ENCODE assay signal across 24 cellular contexts in genomic region chr1:44261963-44262362, GRCh38. TPM values are rescaled to one million over a fixed set of nuclear protein-coding genes. Genes with fewer than 3 reads are reported as not detected.
DNase-seq lines count a peak whose midpoint lies in the region; ATAC-seq lines count a peak whose summit lies in the region.
"Had no signal": no experiment of that assay in that cellular context is flagged by ENCODE, and none has a peak within 500 bp of the region (broad histone marks: within the 10 kb centered on the region; RNA-seq: fewer than 3 reads in every experiment).

No MANE protein-coding gene starts in this region.

- peak overlapping the region; percentile 39 for H3K9ac ChIP-seq in mesendoderm (ENCODE audit: low read length)

- H3K18ac ChIP-seq in mesendoderm (ENCODE audit: low read length), result no peak overlapping the region

- DNase-seq in Right ventricle myocardium superior (no peak), cardiac septum (ENCODE audit: low spot score) (no peak), mesendoderm (no peak), HUDEP-2 (lab: John Stamatoyannopoulos, UW; ENCODE audit: unreplicated experiment in 76 of 76) (no peak)
- DNase-seq: activated CD4-positive, alpha-beta T cell treated with anti-CD3 and anti-CD28 coated beads for 1 hour; activated T-cell treated with anti-CD3 and anti-CD28 coated beads, Interleukin-2, amount 50 U/mL, for 48 hours; effector memory CD8-positive, alpha-beta T cell; esophagus squamous epithelium; KBM-7; kidney; NCI-H2029; NCI-H446; stimulated activated CD4-positive, alpha-beta T cell treated with anti-CD3 and anti-CD28 coated beads, Interleukin-1b, Interleukin-23, amount 100 ng/mL, for 48 hours; stimulated activated naive CD4-positive, alpha-beta T cell; T1000 had no signal

- intact Hi-C loops in Right ventricle myocardium superior (cut with DNase I) (no loop called here), cardiac septum (cut with DNase I) (no loop called here)

- H3K4me1 Mint-ChIP-seq in activated T-helper 17 cell treated with anti-CD3 and anti-CD28 coated beads, Interleukin-2, amount 50 U/mL, for 72 hours, result no peaks in the 10 kb centered on the region

- no peak overlapping the region for H3K4me3 ChIP-seq in mesendoderm (ENCODE audit: low read length)
- H3K4me3 ChIP-seq: A549 had no signal

- no peaks in the 10 kb centered on the region for H3K79me2 ChIP-seq in mesendoderm (ENCODE audit: control insufficient read depth, insufficient read depth, low read length)

- no peaks in the 10 kb centered on the region for H3K27me3 ChIP-seq in mesendoderm (ENCODE audit: insufficient read depth, low read length, poor library complexity)
- H3K27me3 ChIP-seq: esophagus squamous epithelium had no signal

- peak overlapping the region; percentile 57 for H3K56ac ChIP-seq in mesendoderm (ENCODE audit: low read length)

- no CpG with 5 or more reads among the region's 5 CpGs for WGBS in mesendoderm (ENCODE audit: extremely low coverage, insufficient coverage, low lambda C conversion rate)

- no peaks in the 10 kb centered on the region for H3K9me3 Mint-ChIP-seq in activated T-helper 17 cell treated with anti-CD3 and anti-CD28 coated beads, Interleukin-2, amount 50 U/mL, for 72 hours
- H3K9me3 Mint-ChIP-seq: effector memory CD8-positive, alpha-beta T cell; memory B cell; natural killer cell treated with Interleukin-12 subunit alpha and Interleukin-12 subunit beta and Interleukin-15 and Interleukin-18, amount 100 ng/mL, for 72 hours; type B pancreatic cell had no signal

- no peak overlapping the region for H3K4ac ChIP-seq in mesendoderm (ENCODE audit: low read depth, low read length)

- no peaks in the 10 kb centered on the region for H3K27me3 Mint-ChIP-seq in activated T-helper 17 cell treated with anti-CD3 and anti-CD28 coated beads, Interleukin-2, amount 50 U/mL, for 72 hours
- H3K27me3 Mint-ChIP-seq: activated naive CD8-positive, alpha-beta T cell; effector memory CD8-positive, alpha-beta T cell; memory B cell; natural killer cell treated with Interleukin-12 subunit alpha and Interleukin-12 subunit beta and Interleukin-15 and Interleukin-18, amount 100 ng/mL, for 72 hours; type B pancreatic cell had no signal

- no peak overlapping the region for H4K8ac ChIP-seq in mesendoderm (ENCODE audit: low read depth, low read length)

- H3K27ac Mint-ChIP-seq in activated T-helper 17 cell treated with anti-CD3 and anti-CD28 coated beads, Interleukin-2, amount 50 U/mL, for 72 hours, result peak overlapping the region; percentile 51
- H3K27ac Mint-ChIP-seq: activated naive CD8-positive, alpha-beta T cell; memory B cell had no signal

- H3K4me1 ChIP-seq in mesendoderm (ENCODE audit: control insufficient read depth, low read depth, low read length), result peaks cover 4% of the 10 kb centered on the region
- H3K4me1 ChIP-seq: A549 had no signal

- no peak overlapping the region for H3K4me3 Mint-ChIP-seq in activated T-helper 17 cell treated with anti-CD3 and anti-CD28 coated beads, Interleukin-2, amount 50 U/mL, for 72 hours
- H3K4me3 Mint-ChIP-seq: activated naive CD8-positive, alpha-beta T cell; effector memory CD8-positive, alpha-beta T cell; memory B cell; natural killer cell treated with Interleukin-12 subunit alpha and Interleukin-12 subunit beta and Interleukin-15 and Interleukin-18, amount 100 ng/mL, for 72 hours; type B pancreatic cell had no signal

- H2BK5ac ChIP-seq in mesendoderm (ENCODE audit: low read length), result no peak overlapping the region

- no peak overlapping the region for H4K5ac ChIP-seq in mesendoderm (ENCODE audit: low read length)

- H3K4me2 ChIP-seq in mesendoderm (ENCODE audit: low read length), result no peak overlapping the region
- H3K4me2 ChIP-seq: A549 had no signal

- no peak overlapping the region for H2BK15ac ChIP-seq in mesendoderm (replicated peaks; ENCODE audit: low read depth)

- no peaks in the 10 kb centered on the region for H3K36me3 Mint-ChIP-seq in activated T-helper 17 cell treated with anti-CD3 and anti-CD28 coated beads, Interleukin-2, amount 50 U/mL, for 72 hours (ENCODE audit: low read depth)
- H3K36me3 Mint-ChIP-seq: natural killer cell treated with Interleukin-12 subunit alpha and Interleukin-12 subunit beta and Interleukin-15 and Interleukin-18, amount 100 ng/mL, for 72 hours had no signal

- no peaks in the 10 kb centered on the region for H3K36me3 ChIP-seq in mesendoderm (ENCODE audit: control insufficient read depth, insufficient read depth, low read length)
- H3K36me3 ChIP-seq: esophagus squamous epithelium had no signal

- ATAC-seq in Right ventricle myocardium superior (ENCODE audit: poor library complexity) (peak; percentile 27), GM18520 (IDR thresholded peaks at IDR 0.05; ENCODE audit: unreplicated experiment) (no peak), GM19397 (IDR thresholded peaks at IDR 0.05; ENCODE audit: unreplicated experiment) (no peak), GM18868 (IDR thresholded peaks at IDR 0.05; ENCODE audit: unreplicated experiment) (no peak)
- no peak for ATAC-seq in activated T-helper 17 cell treated with anti-CD3 and anti-CD28 coated beads, Interleukin-2, amount 50 U/mL, for 72 hours (replicated peaks)
- ATAC-seq: A549; effector memory CD8-positive, alpha-beta T cell; natural killer cell treated with Interleukin-12 subunit alpha and Interleukin-12 subunit beta and Interleukin-15 and Interleukin-18, amount 100 ng/mL, for 72 hours had no signal

- peak overlapping the region; percentile 25 for H3K27ac ChIP-seq in mesendoderm (ENCODE audit: low read depth, low read length)
- H3K27ac ChIP-seq: A549 had no signal

- peak overlapping the region; percentile 81 for H2AK5ac ChIP-seq in mesendoderm (ENCODE audit: low read length)

- H3K79me1 ChIP-seq in mesendoderm (ENCODE audit: low read length), result peaks cover 2% of the 10 kb centered on the region

- peak overlapping the region; percentile 15 for H3K23ac ChIP-seq in mesendoderm (ENCODE audit: low read length)

- H2BK120ac ChIP-seq in mesendoderm (ENCODE audit: low read depth, low read length), result no peak overlapping the region

RNA-seq across cellular contexts. Expression of gene DMAP1, which starts 48.7 kb away (rescaled TPM):
- total RNA-seq in Right ventricle myocardium superior (25.7 TPM), cardiac septum (27.7 TPM)
- total RNA-seq in activated T-helper 17 cell treated with anti-CD3 and anti-CD28 coated beads, Interleukin-2, amount 50 U/mL, for 72 hours, result 10 to 100 TPM; 41.1 to 41.4 TPM
- 28.4 TPM for polyA plus RNA-seq in mesendoderm (2013, experiment 1 of 2)
- 27.4 TPM for polyA plus RNA-seq in mesendoderm (2013, experiment 2 of 2)
